In the genomic region with DNA sequence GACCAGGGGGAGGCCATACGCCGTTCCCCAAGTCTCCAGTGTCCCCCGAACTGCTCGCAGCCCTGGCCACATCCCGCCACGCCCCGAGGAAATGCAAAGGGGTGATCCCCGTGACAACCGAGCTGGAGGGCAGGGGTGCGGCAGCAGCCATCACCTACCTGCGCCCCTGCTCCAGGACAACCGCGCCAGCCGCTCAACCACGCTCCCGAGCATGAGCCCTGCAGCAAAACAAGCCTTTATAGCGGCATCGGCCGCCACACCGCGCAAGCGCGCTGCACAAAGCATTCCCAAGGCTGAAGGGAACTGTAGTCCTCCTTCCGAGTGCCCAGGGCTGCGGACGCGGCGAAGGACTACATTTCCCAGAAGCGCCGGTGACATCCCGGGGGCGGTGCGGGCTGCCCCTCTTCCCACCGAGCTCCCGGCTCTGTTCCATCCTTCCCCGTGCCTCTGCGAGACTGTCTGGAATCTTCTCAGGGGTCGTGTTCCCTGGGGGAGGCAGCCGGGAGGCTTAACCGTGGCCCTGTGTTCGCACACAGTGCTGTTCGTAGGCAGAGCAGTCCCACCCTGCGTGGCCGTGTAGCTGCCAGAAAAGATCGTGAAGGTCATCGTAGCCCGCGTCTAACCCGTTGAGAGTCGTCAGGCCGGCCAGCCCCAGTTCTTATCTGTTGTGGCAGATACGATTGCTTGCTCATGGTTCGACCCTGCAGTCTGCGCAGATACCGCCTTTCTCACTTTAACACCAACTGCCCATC, we compare ENCODE assay signal across 8 cellular contexts. TPM values are rescaled to one million over a fixed set of nuclear protein-coding genes. Genes with fewer than 3 reads are reported as not detected.
DNase-seq lines count a peak whose midpoint lies in the region; ATAC-seq and TF ChIP-seq lines count a peak whose summit lies in the region.

ABCC5 (minus strand) TSS at position 213 of the 752 bp plus-strand sequence. CDS start 3,492 bp downstream, outside the sequence.

- peaks cover 4% of the 10 kb centered on the region for H3K36me3 ChIP-seq in adipocyte (ENCODE audit: control insufficient read depth, insufficient read depth, low read length, severe bottlenecking)
- peaks cover 0 to 15% (median 0%) of the 10 kb centered on the region in 9 donors for H3K36me3 ChIP-seq in heart right ventricle
- peaks cover 6% of the 10 kb centered on the region for H3K36me3 ChIP-seq in upper lobe of right lung

- no peak for TF ChIP-seq CTCF in GM12875 (IDR thresholded peaks at IDR 0.05; ENCODE audit: borderline replicate concordance, insufficient read depth, low read depth, low read length)
- TF ChIP-seq CTCF in heart right ventricle (IDR thresholded peaks at IDR 0.05) = peak in 8 of 9 donors; percentile 2 to 60 (median 54)
- TF ChIP-seq CTCF in upper lobe of right lung (IDR thresholded peaks at IDR 0.05) = peak; percentile 35

- DNase-seq in NCI-H1417 (lab: John Stamatoyannopoulos, UW) = peak; percentile 87 to 98 (median 96)
- DNase-seq in T follicular helper cell (ENCODE audit: low read depth) = peak; percentile 73
- peak; percentile 96 for DNase-seq in adipocyte (ENCODE audit: low read depth)
- peak; percentile 94 for DNase-seq in heart right ventricle
- peak; percentile 97 for DNase-seq in posterior vena cava (ENCODE audit: low spot score)
- DNase-seq in upper lobe of right lung = peak; percentile 95

- peak within 1 kb of the TSS; percentile 57 to 91 (median 85) for H3K27ac ChIP-seq in heart right ventricle
- peak within 1 kb of the TSS; percentile 80 for H3K27ac ChIP-seq in upper lobe of right lung

- peaks cover 2% of the 10 kb centered on the region for H3K27me3 ChIP-seq in adipocyte (replicated peaks; ENCODE audit: control insufficient read depth, insufficient read depth, low read length)
- H3K27me3 ChIP-seq in heart right ventricle = no peaks in the 10 kb centered on the region
- H3K27me3 ChIP-seq in upper lobe of right lung = no peaks in the 10 kb centered on the region

- peak; percentile 98 for ATAC-seq in HG02763 (IDR thresholded peaks at IDR 0.05; ENCODE audit: unreplicated experiment)
- peak; percentile 95 to 99 (median 98) for ATAC-seq in heart right ventricle
- ATAC-seq in upper lobe of right lung = peak; percentile 99

- H3K4me3 ChIP-seq in GM12875 (ENCODE audit: low read depth, low read length) (peak within 1 kb of the TSS; percentile 98), adipocyte (ENCODE audit: low read length) (peak within 1 kb of the TSS; percentile 99), heart right ventricle (peak within 1 kb of the TSS; percentile 82 to 100 (median 94)), upper lobe of right lung (peak within 1 kb of the TSS; percentile 99)

- intact Hi-C loops in heart right ventricle (cut with DNase I) (loop anchor here in 8 of 10 donors (2.0 to 10.0 kb wide), 11 partner anchors 114 to 234 kb away; partner anchors contain the start of genes EIF2B5 (in 4 of the 8), ABCF3 (in 1 of the 8), ALG3 (in 1 of the 8) and EEF1AKMT4 (in 1 of the 8)), posterior vena cava (cut with DNase I) (no loop called here), upper lobe of right lung (cut with DNase I) (loop anchor here (10.0 kb wide), 1 partner anchor 123 kb away; no protein-coding TSS in a partner anchor)

- peak within 1 kb of the TSS; percentile 94 for H3K9ac ChIP-seq in adipocyte (ENCODE audit: low read length)

- H3K4me1 ChIP-seq in adipocyte (ENCODE audit: control insufficient read depth, insufficient read depth, low read length) (peaks cover 25% of the 10 kb centered on the region), heart right ventricle (peaks cover 0 to 42% (median 21%) of the 10 kb centered on the region in 9 donors), upper lobe of right lung (peaks cover 14% of the 10 kb centered on the region)

- H3K9me3 ChIP-seq in adipocyte (ENCODE audit: control insufficient read depth, low read length) (no peaks in the 10 kb centered on the region), heart right ventricle (no peaks in the 10 kb centered on the region), upper lobe of right lung (no peaks in the 10 kb centered on the region)

- WGBS in heart right ventricle, 2 donors = 0% methylated on average over 54 to 55 of the region's 55 CpGs

RNA-seq across cellular contexts. Expression of gene ABCC5, which starts in this region (rescaled TPM):
- total RNA-seq in heart right ventricle (10 to 100 TPM; 26.0 to 89.6 (median 40.9) TPM), posterior vena cava (10 to 100 TPM; 17.5 to 20.0 TPM), upper lobe of right lung (33.5 TPM)
- 10 to 100 TPM; 12.1 to 70.0 TPM for polyA plus RNA-seq in heart right ventricle

Comparison
In these comparisons a context has a peak if more than half of its experiments do, and no peak if none do; other contexts are left out.
1. Peak in every context shown above with its lines: DNase-seq, ATAC-seq, H3K4me3 ChIP-seq and H3K27ac ChIP-seq.
2. intact Hi-C loops: an anchor here in heart right ventricle (2.0 to 10.0 kb wide) and upper lobe of right lung (10.0 kb wide); none called in posterior vena cava.